In the genomic region with DNA sequence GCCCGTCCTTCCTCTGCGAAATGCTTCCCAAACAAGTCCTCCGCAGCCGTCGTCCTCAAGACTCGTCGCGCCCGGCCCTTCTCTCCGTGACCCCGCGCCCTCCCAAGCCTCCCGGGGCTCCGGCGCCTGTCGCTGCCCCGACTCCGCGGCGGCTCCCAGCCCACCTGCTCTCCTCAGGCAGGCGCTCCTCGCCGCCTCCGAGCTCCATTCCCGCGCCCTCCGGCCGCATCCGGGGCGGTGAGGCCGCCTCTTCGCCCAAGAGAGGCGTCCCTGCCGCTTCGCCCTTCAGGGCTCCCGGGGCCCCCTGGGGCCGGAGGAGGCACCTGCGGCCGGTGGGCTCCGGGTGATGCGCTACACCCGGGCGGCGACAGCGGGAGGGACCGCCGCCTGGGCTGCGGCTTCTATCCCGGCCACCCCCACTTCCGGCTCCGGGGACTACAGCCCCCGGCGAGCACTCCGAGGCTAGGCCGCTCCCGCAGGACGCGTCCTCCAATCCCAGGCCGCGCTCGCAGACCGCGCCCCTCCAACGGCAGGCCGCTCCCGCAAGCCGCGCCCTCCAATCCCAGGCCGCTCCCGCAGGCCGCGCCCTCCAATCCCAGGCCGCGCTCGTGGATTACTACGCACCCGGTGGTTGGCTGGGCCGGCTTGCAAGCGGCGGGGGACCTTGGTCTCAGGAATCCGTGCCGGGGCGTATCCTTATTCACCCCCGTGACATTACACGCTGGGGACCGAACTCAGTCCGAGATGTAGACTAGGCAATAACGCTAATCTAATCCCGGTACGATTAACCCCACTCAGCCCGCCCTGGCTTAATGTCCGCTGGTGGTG, we compare ENCODE assay signal across 8 cellular contexts. TPM values are rescaled to one million over a fixed set of nuclear protein-coding genes. Genes with fewer than 3 reads are reported as not detected.
DNase-seq lines count a peak whose midpoint lies in the region; TF ChIP-seq lines count a peak whose summit lies in the region.

A gene (minus strand): TSS at position 414 of the 828 bp plus-strand sequence. CDS start 185 bp downstream, at position 229.

- no peak for TF ChIP-seq CTCF in GM20000 (IDR thresholded peaks at IDR 0.05; ENCODE audit: extremely low read depth, missing control alignments)

- DNase-seq in COLO668 (lab: John Stamatoyannopoulos, UW; ENCODE audit: unreplicated experiment) (peak; percentile 94), GM20000 (ENCODE audit: low spot score) (peak; percentile 96), HT-29 (ENCODE audit: low spot score) (peak; percentile 91), lung microvascular endothelial cell (ENCODE audit: low read depth in 2 of 2) (peak; percentile 97)
- DNase-seq in NK-92 treated with Interleukin-12 subunit alpha and Interleukin-12 subunit beta, amount 100 ng/mL, for 24 hours (lab: John Stamatoyannopoulos, UW): peak; percentile 96
- DNase-seq in activated CD8-positive, alpha-beta memory T cell treated with anti-CD3 and anti-CD28 coated beads for 24 hours: peak; percentile 96
- peak; percentile 89 for DNase-seq in effector CD8-positive, alpha-beta T cell (lab: John Stamatoyannopoulos, UW)
- peak; percentile 78 to 82 (median 79) for DNase-seq in stimulated activated CD4-positive, alpha-beta T cell treated with anti-CD3 and anti-CD28 coated beads, TNF-alpha, amount 100 ng/mL, for 4 hours (ENCODE audit: low read depth in 3 of 3)

RNA-seq across cellular contexts. Expression of the gene that starts here (rescaled TPM):
- total RNA-seq in HT-29 (2014; rRNA removed; shearing (Covaris generic)): 14.9 and 16.1 TPM in 2 replicates
- 5.2 and 6.7 TPM in 2 replicates for total RNA-seq in lung microvascular endothelial cell

Comparison
In these comparisons a context has a peak if more than half of its experiments do, and no peak if none do; other contexts are left out.
1. Peak in every context shown above with its lines: DNase-seq.